In genomic region chr13:34547929-34548328, GRCh38 we compare ENCODE assay signal across 28 cellular contexts.
"Had no signal": no experiment of that assay in that cellular context is flagged by ENCODE, and none has a peak within 500 bp of the region (broad histone marks: within the 10 kb centered on the region; RNA-seq: fewer than 3 reads in every experiment).

No MANE protein-coding gene starts in this region.

- ATAC-seq: stimulated activated effector memory CD8-positive, alpha-beta T cell treated with anti-CD3 and anti-CD28 coated beads, Interleukin-12 subunit alpha, Interleukin-12 subunit beta, amount 100 ng/mL, for 72 hours; stimulated activated memory B cell treated with anti-CD40 and anti-IgM and Interleukin-4, amounts not matched to agents 10 μg/mL and 1 μg/mL and 100 μg/mL, for 72 hours; stimulated activated naive B cell treated with anti-CD40 and anti-IgM and Interleukin-4, amounts not matched to agents 10 μg/mL and 1 μg/mL and 100 μg/mL, for 72 hours; stimulated activated naive CD8-positive, alpha-beta T cell treated with anti-CD3 and anti-CD28 coated beads, Interleukin-15, amount 100 ng/mL, for 72 hours; stimulated activated naive CD8-positive, alpha-beta T cell treated with anti-CD3 and anti-CD28 coated beads, Interleukin-15, Interleukin-2, amounts not matched to agents 100 U/mL and 50 U/mL, for 24 hours; upper lobe of right lung had no signal

- H3K4me3 Mint-ChIP-seq: stimulated activated effector memory CD8-positive, alpha-beta T cell treated with anti-CD3 and anti-CD28 coated beads, Interleukin-12 subunit alpha, Interleukin-12 subunit beta, amount 100 ng/mL, for 72 hours; stimulated activated memory B cell treated with anti-CD40 and anti-IgM and Interleukin-4, amounts not matched to agents 10 μg/mL and 1 μg/mL and 100 μg/mL, for 72 hours; stimulated activated naive B cell treated with anti-CD40 and anti-IgM and Interleukin-4, amounts not matched to agents 10 μg/mL and 1 μg/mL and 100 μg/mL, for 72 hours; stimulated activated naive CD8-positive, alpha-beta T cell treated with anti-CD3 and anti-CD28 coated beads, Interleukin-15, amount 100 ng/mL, for 72 hours; stimulated activated naive CD8-positive, alpha-beta T cell treated with anti-CD3 and anti-CD28 coated beads, Interleukin-15, Interleukin-2, amounts not matched to agents 100 ng/mL and 50 ng/mL, for 24 hours; type B pancreatic cell had no signal

- H3K27me3 ChIP-seq: stomach, suprapubic skin, testis, thyroid gland, tibial artery, tibial nerve, transverse colon, upper lobe of left lung, upper lobe of right lung, uterus, vagina had no signal

- DNase-seq: stimulated activated CD4-positive, alpha-beta T cell treated with anti-CD3 and anti-CD28 coated beads, Interleukin-2, amount 100 ng/mL, for 48 hours; stimulated activated CD4-positive, alpha-beta T cell treated with anti-CD3 and anti-CD28 coated beads, Interleukin-4, amount 100 ng/mL, for 1 hour; stimulated activated CD4-positive, alpha-beta T cell treated with anti-CD3 and anti-CD28 coated beads, Interleukin-4, amount 100 ng/mL, for 24 hours; stimulated activated CD4-positive, alpha-beta T cell treated with anti-CD3 and anti-CD28 coated beads, Interleukin-4, amount 100 ng/mL, for 4 hours; stimulated activated CD8-positive, alpha-beta memory T cell treated with anti-CD3 and anti-CD28 coated beads, Interleukin-4, amount 100 ng/mL, for 48 hours; stimulated activated naive B cell treated with anti-CD40 and anti-IgM and Interleukin-4, amounts not matched to agents 10 μg/mL and 1 μg/mL and 100 μg/mL, for 72 hours; stimulated activated naive CD4-positive, alpha-beta T cell; stimulated activated naive CD4-positive, alpha-beta T cell treated with Interleukin-2 at 50 U/mL for 16 hours; stimulated activated naive CD8-positive, alpha-beta T cell treated with anti-CD3 and anti-CD28 coated beads, Interleukin-15, amount 100 ng/mL, for 72 hours; stimulated activated naive CD8-positive, alpha-beta T cell treated with anti-CD3 and anti-CD28 coated beads, Interleukin-15, Interleukin-2, amounts not matched to agents 100 U/mL and 50 U/mL, for 24 hours; stomach; substantia nigra; testis; thyroid gland; tibial artery; transverse colon; trophoblast cell; upper lobe of left lung; upper lobe of right lung; uterus had no signal

- H3K27me3 Mint-ChIP-seq: stimulated activated memory B cell treated with anti-CD40 and anti-IgM and Interleukin-4, amounts not matched to agents 10 μg/mL and 1 μg/mL and 100 μg/mL, for 72 hours; stimulated activated naive B cell treated with anti-CD40 and anti-IgM and Interleukin-4, amounts not matched to agents 10 μg/mL and 1 μg/mL and 100 μg/mL, for 72 hours; stimulated activated naive CD8-positive, alpha-beta T cell treated with anti-CD3 and anti-CD28 coated beads, Interleukin-15, amount 100 ng/mL, for 72 hours; stimulated activated naive CD8-positive, alpha-beta T cell treated with anti-CD3 and anti-CD28 coated beads, Interleukin-15, Interleukin-2, amounts not matched to agents 100 ng/mL and 50 ng/mL, for 24 hours; type B pancreatic cell had no signal

- H3K9me3 Mint-ChIP-seq: stimulated activated effector memory CD8-positive, alpha-beta T cell treated with anti-CD3 and anti-CD28 coated beads, Interleukin-12 subunit alpha, Interleukin-12 subunit beta, amount 100 ng/mL, for 72 hours; stimulated activated memory B cell treated with anti-CD40 and anti-IgM and Interleukin-4, amounts not matched to agents 10 μg/mL and 1 μg/mL and 100 μg/mL, for 72 hours; stimulated activated naive B cell treated with anti-CD40 and anti-IgM and Interleukin-4, amounts not matched to agents 10 μg/mL and 1 μg/mL and 100 μg/mL, for 72 hours; stimulated activated naive CD8-positive, alpha-beta T cell treated with anti-CD3 and anti-CD28 coated beads, Interleukin-15, Interleukin-2, amounts not matched to agents 100 ng/mL and 50 ng/mL, for 24 hours had no signal

- H3K27ac ChIP-seq: stomach, suprapubic skin, testis, thoracic aorta, thyroid gland, tibial artery, tibial nerve, transverse colon, upper lobe of left lung, upper lobe of right lung, uterus, vagina had no signal

- H3K9me3 ChIP-seq: stomach, suprapubic skin, testis, thoracic aorta, thyroid gland, tibial artery, tibial nerve, transverse colon, upper lobe of left lung, upper lobe of right lung, uterus, vagina had no signal

- H3K4me1 Mint-ChIP-seq: stimulated activated effector memory CD8-positive, alpha-beta T cell treated with anti-CD3 and anti-CD28 coated beads, Interleukin-12 subunit alpha, Interleukin-12 subunit beta, amount 100 ng/mL, for 72 hours; stimulated activated memory B cell treated with anti-CD40 and anti-IgM and Interleukin-4, amounts not matched to agents 10 μg/mL and 1 μg/mL and 100 μg/mL, for 72 hours; stimulated activated naive B cell treated with anti-CD40 and anti-IgM and Interleukin-4, amounts not matched to agents 10 μg/mL and 1 μg/mL and 100 μg/mL, for 72 hours; stimulated activated naive CD8-positive, alpha-beta T cell treated with anti-CD3 and anti-CD28 coated beads, Interleukin-15, amount 100 ng/mL, for 72 hours had no signal

- H3K36me3 Mint-ChIP-seq: stimulated activated effector memory CD8-positive, alpha-beta T cell treated with anti-CD3 and anti-CD28 coated beads, Interleukin-12 subunit alpha, Interleukin-12 subunit beta, amount 100 ng/mL, for 72 hours; stimulated activated memory B cell treated with anti-CD40 and anti-IgM and Interleukin-4, amounts not matched to agents 10 μg/mL and 1 μg/mL and 100 μg/mL, for 72 hours; stimulated activated naive B cell treated with anti-CD40 and anti-IgM and Interleukin-4, amounts not matched to agents 10 μg/mL and 1 μg/mL and 100 μg/mL, for 72 hours; type B pancreatic cell had no signal

- H3K4me3 ChIP-seq: stomach, suprapubic skin, testis, thoracic aorta, thyroid gland, tibial artery, tibial nerve, transverse colon, upper lobe of left lung, upper lobe of right lung, uterus, vagina had no signal

- H3K4me1 ChIP-seq: stomach, suprapubic skin, testis, tibial artery, tibial nerve, transverse colon, upper lobe of left lung, upper lobe of right lung, uterus, vagina had no signal

- H3K27ac Mint-ChIP-seq: stimulated activated effector memory CD8-positive, alpha-beta T cell treated with anti-CD3 and anti-CD28 coated beads, Interleukin-12 subunit alpha, Interleukin-12 subunit beta, amount 100 ng/mL, for 72 hours; stimulated activated memory B cell treated with anti-CD40 and anti-IgM and Interleukin-4, amounts not matched to agents 10 μg/mL and 1 μg/mL and 100 μg/mL, for 72 hours; stimulated activated naive B cell treated with anti-CD40 and anti-IgM and Interleukin-4, amounts not matched to agents 10 μg/mL and 1 μg/mL and 100 μg/mL, for 72 hours; stimulated activated naive CD8-positive, alpha-beta T cell treated with anti-CD3 and anti-CD28 coated beads, Interleukin-15, Interleukin-2, amounts not matched to agents 100 ng/mL and 50 ng/mL, for 24 hours; type B pancreatic cell had no signal

- H3K36me3 ChIP-seq: stomach, suprapubic skin, thoracic aorta, thyroid gland, tibial artery, tibial nerve, transverse colon, upper lobe of left lung, upper lobe of right lung, uterus, vagina had no signal
